Comparison of ENCODE assay signal across 23 cellular contexts in genomic region chr1:180839547-180839946, GRCh38.
"Had no signal": no experiment of that assay in that cellular context is flagged by ENCODE, and none has a peak within 500 bp of the region (broad histone marks: within the 10 kb centered on the region; RNA-seq: fewer than 3 reads in every experiment).

No MANE protein-coding gene starts in this region.

- H3K4me1 ChIP-seq: esophagus squamous epithelium, gastrocnemius medialis, left lung, lower lobe of right lung had no signal

- H3K4me3 ChIP-seq: coronary artery, dorsolateral prefrontal cortex, esophagus squamous epithelium, gastrocnemius medialis, heart right ventricle, left lung, lower lobe of right lung, mucosa of descending colon had no signal

- H3K4me1 Mint-ChIP-seq: naive B cell had no signal

- H3K27me3 Mint-ChIP-seq: naive B cell had no signal

- H3K4me3 Mint-ChIP-seq: mesothelial cell of epicardium had no signal

- H3K9me3 ChIP-seq: esophagus squamous epithelium, gastrocnemius medialis, lower lobe of right lung, mucosa of descending colon had no signal

- DNase-seq: dermis blood vessel endothelial cell; dorsolateral prefrontal cortex; effector CD4-positive, alpha-beta T cell; effector memory CD4-positive, alpha-beta T cell; erythroblast; esophagus squamous epithelium; foreskin fibroblast; foreskin melanocyte; gastrocnemius medialis; head of caudate nucleus; heart right ventricle; hippocampal formation; left cardiac atrium; left lung; left ventricle myocardium superior; lower lobe of right lung; mesenchymal stem cell; mucosa of descending colon; naive B cell had no signal

- H3K27me3 ChIP-seq: dorsolateral prefrontal cortex, esophagus squamous epithelium, gastrocnemius medialis, heart right ventricle, left lung had no signal

- H3K27ac Mint-ChIP-seq: mesothelial cell of epicardium had no signal

- H3K27ac ChIP-seq: coronary artery, dorsolateral prefrontal cortex, epithelial cell of prostate, esophagus squamous epithelium, gastrocnemius medialis, heart right ventricle, left lung, lower lobe of right lung had no signal

- H3K36me3 ChIP-seq: lower lobe of right lung had no signal

- ATAC-seq: esophagus mucosa, gastrocnemius medialis, heart right ventricle, left cardiac atrium, left lung, left ventricle myocardium superior, lower lobe of right lung, mucosa of descending colon had no signal
